ENCODE assay signal across 1 cellular context in genomic region chr17:17681187-17681743, GRCh38.
TF ChIP-seq lines count a peak whose summit lies in the region.

RAI1 (plus strand) TSS chr17:17681458; CDS start chr17:17792949, 111,491 bp downstream.

TF ChIP-seq in K562, 482 proteins besides CTCF, POLR2A, EP300 and RAD21 (continued from another document and continues in another):
- no peak for TF ChIP-seq FOXO4 (CRISPR knock-in tag; IDR thresholded peaks at IDR 0.05)
- TF ChIP-seq ZNF133 (CRISPR knock-in tag; IDR thresholded peaks at IDR 0.05) = no peak
- no peak for TF ChIP-seq ZNF184 (CRISPR knock-in tag; IDR thresholded peaks at IDR 0.05)
- TF ChIP-seq PATZ1 (CRISPR knock-in tag; IDR thresholded peaks at IDR 0.05; ENCODE audit: borderline replicate concordance) = no peak
- peak; percentile 23; the same call in 1 of the 2 replicates for TF ChIP-seq CREM (IDR thresholded peaks at IDR 0.05; ENCODE audit: low read depth)
- TF ChIP-seq MXI1 (IDR thresholded peaks at IDR 0.05; ENCODE audit: low read depth, low read length) = no peak
- TF ChIP-seq SREBF2 (CRISPR knock-in tag; IDR thresholded peaks at IDR 0.05) = no peak
- TF ChIP-seq SP2 (IDR thresholded peaks at IDR 0.05; ENCODE audit: extremely low read depth, low read depth, low read length, poor library complexity, severe bottlenecking) = no peak
- no peak for TF ChIP-seq TSC22D4 (tag; IDR thresholded peaks at IDR 0.05)
- TF ChIP-seq CXXC5 (CRISPR knock-in tag; IDR thresholded peaks at IDR 0.05) = peak; percentile 64
- TF ChIP-seq MECOM (CRISPR knock-in tag; IDR thresholded peaks at IDR 0.05) = no peak
- no peak for TF ChIP-seq ZNF431 (CRISPR knock-in tag; IDR thresholded peaks at IDR 0.05)
- TF ChIP-seq ZNF124 (CRISPR knock-in tag; IDR thresholded peaks at IDR 0.05) = no peak
- 0 out of 2 replicates have a peak, but pooled peaks have one; percentile 68 for TF ChIP-seq SAFB (IDR thresholded peaks at IDR 0.05; ENCODE audit: borderline replicate concordance, low read depth, low read length)
- TF ChIP-seq CCNT2 (IDR thresholded peaks at IDR 0.05; ENCODE audit: borderline replicate concordance, extremely low read depth, insufficient read length, low read depth, low read length) = peak; percentile 61
- peak; percentile 67 for TF ChIP-seq GABPB1 (CRISPR knock-in tag; IDR thresholded peaks at IDR 0.05)
- no peak for TF ChIP-seq EP400 (IDR thresholded peaks at IDR 0.05)
- TF ChIP-seq HBP1 (CRISPR knock-in tag; IDR thresholded peaks at IDR 0.05) = no peak
- TF ChIP-seq TRIM24 (IDR thresholded peaks at IDR 0.05) = no peak
- TF ChIP-seq ZBTB7A (IDR thresholded peaks at IDR 0.05; ENCODE audit: borderline replicate concordance, control insufficient read depth, low read depth, low read length) = peak; percentile 72; the same call in 1 of the 2 replicates
- TF ChIP-seq BRD9 (IDR thresholded peaks at IDR 0.05; ENCODE audit: low read depth, partially characterized antibody) = no peak
- no peak for TF ChIP-seq NFIX (CRISPR knock-in tag; IDR thresholded peaks at IDR 0.05; ENCODE audit: low read depth)
- TF ChIP-seq NCOA1 (IDR thresholded peaks at IDR 0.05; ENCODE audit: low read depth) = no peak
- TF ChIP-seq CEBPZ (IDR thresholded peaks at IDR 0.05; ENCODE audit: borderline replicate concordance, low read depth, low read length) = no peak
- TF ChIP-seq WHSC1 (IDR thresholded peaks at IDR 0.05; ENCODE audit: low read length) = no peak
- TF ChIP-seq STAT6 (CRISPR knock-in tag; IDR thresholded peaks at IDR 0.05) = no peak
- no peak for TF ChIP-seq KDM2B (CRISPR knock-in tag; IDR thresholded peaks at IDR 0.05)
- no peak for TF ChIP-seq NCOA4 (IDR thresholded peaks at IDR 0.05; ENCODE audit: partially characterized antibody)
- peak in 1 of 2 experiments; percentile 73; a peak in 1 of 4 replicates for TF ChIP-seq UBTF (IDR thresholded peaks at IDR 0.05; ENCODE audit: borderline replicate concordance in 1 of 2, low read depth in 2 of 2, low read length in 2 of 2)
- 0 out of 4 replicates have a peak, but pooled peaks of 1 of the 2 experiments have one; percentile 41 for TF ChIP-seq ZNF639 (CRISPR knock-in tag; conservative IDR thresholded peaks at IDR 0.05 in 1 of 2, IDR thresholded peaks at IDR 0.05 in 1 of 2)
- TF ChIP-seq ZNF384 (IDR thresholded peaks at IDR 0.05; ENCODE audit: low read depth, low read length) = 0 out of 2 replicates have a peak, but pooled peaks have one; percentile 9
- TF ChIP-seq SIN3B (IDR thresholded peaks at IDR 0.05; ENCODE audit: low read depth) = no peak; the same call in 1 of the 2 replicates
- no peak for TF ChIP-seq CHD4 (IDR thresholded peaks at IDR 0.05; ENCODE audit: insufficient read depth, insufficient replicate concordance, low read depth, low read length, poor library complexity, severe bottlenecking)
- no peak for TF ChIP-seq ATF3 (IDR thresholded peaks at IDR 0.05)
- TF ChIP-seq ATF3 (CRISPR knock-in tag; conservative IDR thresholded peaks at IDR 0.05) = no peak
- peak in 1 of 2 experiments; percentile 68; a peak in 2 of 4 replicates for TF ChIP-seq MAZ (CRISPR knock-in tag; conservative IDR thresholded peaks at IDR 0.05 in 1 of 2, IDR thresholded peaks at IDR 0.05 in 1 of 2)
- no peak for TF ChIP-seq ZHX1 (conservative IDR thresholded peaks at IDR 0.05; ENCODE audit: low read length)
- no peak for TF ChIP-seq CHAMP1 (IDR thresholded peaks at IDR 0.05)
